In genomic region chr15:67813104-67813634, GRCh38 we compare ENCODE assay signal across 25 cellular contexts. TPM values are rescaled to one million over a fixed set of nuclear protein-coding genes. Genes with fewer than 3 reads are reported as not detected.
"Had no signal": no experiment of that assay in that cellular context is flagged by ENCODE, and none has a peak within 500 bp of the region (broad histone marks: within the 10 kb centered on the region; RNA-seq: fewer than 3 reads in every experiment).

No MANE protein-coding gene starts in this region.

- H3K9me3 Mint-ChIP-seq: activated naive CD8-positive, alpha-beta T cell treated with anti-CD3 and anti-CD28 coated beads, Interleukin-2, amount 10 ng/mL, durations not matched to agents 7 days and 5 days had no signal

- H3K9ac ChIP-seq: parathyroid adenoma had no signal

- H3K36me3 Mint-ChIP-seq: activated naive CD8-positive, alpha-beta T cell treated with anti-CD3 and anti-CD28 coated beads, Interleukin-2, amount 10 ng/mL, durations not matched to agents 7 days and 5 days had no signal

- H3K4me1 ChIP-seq: foreskin keratinocyte, parathyroid adenoma, tibial artery, uterus had no signal

- H2AFZ ChIP-seq: hepatocyte, parathyroid adenoma had no signal

- ATAC-seq: foreskin keratinocyte; left cardiac atrium; naive thymus-derived CD8-positive, alpha-beta T cell had no signal

- H3K4me2 ChIP-seq: hepatocyte had no signal

- H3K36me3 ChIP-seq: cardiac muscle cell, neutrophil, uterus had no signal

- H3K4me3 ChIP-seq: cardiac muscle cell, hepatocyte, tibial artery, uterus had no signal

- H3K4me3 Mint-ChIP-seq: activated naive CD8-positive, alpha-beta T cell treated with anti-CD3 and anti-CD28 coated beads, Interleukin-2, amount 10 ng/mL, durations not matched to agents 7 days and 5 days; naive thymus-derived CD8-positive, alpha-beta T cell had no signal

- DNase-seq: activated CD8-positive, alpha-beta memory T cell treated with anti-CD3 and anti-CD28 coated beads for 24 hours; activated naive CD4-positive, alpha-beta T cell treated with Interleukin-2 at 50 U/mL for 16 hours; activated naive CD8-positive, alpha-beta T cell treated with anti-CD3 and anti-CD28 coated beads, Interleukin-2, amount 10 ng/mL, durations not matched to agents 7 days and 5 days; amygdala; foreskin keratinocyte; left cardiac atrium; mesenchymal stem cell; stimulated activated CD4-positive, alpha-beta T cell treated with anti-CD3 and anti-CD28 coated beads, Interleukin-12 subunit alpha, Interleukin-12 subunit beta, amount 100 ng/mL, for 4 hours; stimulated activated CD4-positive, alpha-beta T cell treated with anti-CD3 and anti-CD28 coated beads, Interleukin-1b, Interleukin-23, amount 100 ng/mL, for 48 hours; stimulated activated CD8-positive, alpha-beta memory T cell treated with anti-CD3 and anti-CD28 coated beads, Interleukin-4, amount 100 ng/mL, for 48 hours; stimulated activated naive CD4-positive, alpha-beta T cell treated with Interleukin-2 at 50 U/mL for 16 hours; T-helper 1 cell; T1000; uterus had no signal

- H3K27ac ChIP-seq: cardiac muscle cell, epithelial cell of prostate, foreskin keratinocyte, hepatocyte, neutrophil, parathyroid adenoma, tibial artery, uterus had no signal

- H3K79me2 ChIP-seq: hepatocyte, parathyroid adenoma had no signal

- H3K27ac Mint-ChIP-seq: activated naive CD8-positive, alpha-beta T cell treated with anti-CD3 and anti-CD28 coated beads, Interleukin-2, amount 10 ng/mL, durations not matched to agents 7 days and 5 days; naive thymus-derived CD8-positive, alpha-beta T cell had no signal

- H3K9me3 ChIP-seq: neutrophil had no signal

RNA-seq across cellular contexts. Expression of gene SKOR1, which starts 12.1 kb away (rescaled TPM):
- total RNA-seq: foreskin keratinocyte had no signal

RNA-seq across cellular contexts. Expression of gene RNU6-1, which starts 26.7 kb away (rescaled TPM):
- total RNA-seq: activated naive CD8-positive, alpha-beta T cell treated with anti-CD3 and anti-CD28 coated beads, Interleukin-2, amount 10 ng/mL, durations not matched to agents 7 days and 5 days; cardiac muscle cell; dermis microvascular lymphatic vessel endothelial cell; fibroblast of lung; foreskin keratinocyte; hepatocyte; left cardiac atrium; lower leg skin; naive thymus-derived CD8-positive, alpha-beta T cell; subcutaneous adipose tissue; uterus had no signal
